8 cellular contexts compared by ENCODE assay signal in the genomic region with DNA sequence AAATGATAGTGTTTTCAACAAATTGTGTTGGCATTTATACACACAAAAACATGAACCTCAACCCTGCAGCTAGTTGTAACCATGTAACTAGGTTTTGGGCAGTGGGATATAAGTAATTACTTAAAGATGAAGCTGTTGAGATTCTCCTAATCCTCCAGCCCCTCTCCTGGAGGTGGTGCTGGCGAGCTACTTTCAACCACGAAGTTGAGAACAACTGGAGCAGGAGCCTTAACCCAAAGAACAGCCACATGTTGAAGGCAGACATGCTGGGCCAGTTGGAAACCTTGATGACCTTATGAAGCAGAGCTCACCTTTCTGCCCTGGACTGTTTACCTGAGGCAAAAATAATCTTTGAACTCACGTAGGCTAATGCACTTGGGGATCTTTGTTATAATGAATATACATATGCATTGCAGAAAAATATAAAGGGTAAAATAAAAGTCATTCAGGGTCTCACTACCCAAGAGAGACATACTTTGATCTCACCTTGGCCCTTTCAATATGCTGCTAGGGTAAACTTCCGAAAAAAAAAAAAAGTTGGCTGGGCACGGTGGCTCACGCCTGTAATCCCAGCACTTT.
DNase-seq lines count a peak whose midpoint lies in the region; ATAC-seq and TF ChIP-seq lines count a peak whose summit lies in the region.

No MANE protein-coding gene starts in this region.

- no peak overlapping the region for H3K4me3 Mint-ChIP-seq in type B pancreatic cell
- no peak overlapping the region for H3K4me3 Mint-ChIP-seq in natural killer cell treated with Interleukin-12 subunit alpha and Interleukin-12 subunit beta and Interleukin-15 and Interleukin-18, amount 100 ng/mL, for 72 hours

- peaks cover 3% of the 10 kb centered on the region for H3K27me3 Mint-ChIP-seq in type B pancreatic cell
- peaks cover 31 to 55% of the 10 kb centered on the region in 2 donors for H3K27me3 Mint-ChIP-seq in natural killer cell treated with Interleukin-12 subunit alpha and Interleukin-12 subunit beta and Interleukin-15 and Interleukin-18, amount 100 ng/mL, for 72 hours

- H3K27ac Mint-ChIP-seq in type B pancreatic cell = no peak overlapping the region
- H3K27ac Mint-ChIP-seq in natural killer cell treated with Interleukin-12 subunit alpha and Interleukin-12 subunit beta and Interleukin-15 and Interleukin-18, amount 100 ng/mL, for 72 hours = no peak overlapping the region

- TF ChIP-seq CTCF in HCT116 (IDR thresholded peaks at IDR 0.05 in 2 of 3, conservative IDR thresholded peaks at IDR 0.05 in 1 of 3; ENCODE audit: borderline replicate concordance in 1 of 3, insufficient read depth in 1 of 3, low read depth in 2 of 3, low read length in 2 of 3) (peak; percentile 76 to 83 (median 77)), cardiac fibroblast (IDR thresholded peaks at IDR 0.05; ENCODE audit: low read depth, low read length) (peak; percentile 90), lower lobe of right lung (IDR thresholded peaks at IDR 0.05) (peak; percentile 63), type B pancreatic cell (conservative IDR thresholded peaks at IDR 0.05) (peak; percentile 68)

- intact Hi-C loops in HCT116 (cut with micrococcal nuclease) = loop anchor here (1.0 to 10.0 kb wide), 4 partner anchors 87 to 424 kb away; partner anchors contain the start of gene TBC1D8
- intact Hi-C loops in lower lobe of right lung (cut with DNase I) = no loop called here

- no peak overlapping the region for H3K4me2 ChIP-seq in HCT116 (ENCODE audit: low read length)

- no peaks in the 10 kb centered on the region for H3K36me3 Mint-ChIP-seq in type B pancreatic cell
- H3K36me3 Mint-ChIP-seq in natural killer cell treated with Interleukin-12 subunit alpha and Interleukin-12 subunit beta and Interleukin-15 and Interleukin-18, amount 100 ng/mL, for 72 hours = peaks cover 4% of the 10 kb centered on the region

- TF ChIP-seq POLR2A in HCT116 (IDR thresholded peaks at IDR 0.05; ENCODE audit: borderline replicate concordance, extremely low read depth, insufficient read depth, insufficient read length) = no peak

- H3K4me1 Mint-ChIP-seq in type B pancreatic cell (ENCODE audit: unreplicated experiment) = peaks cover 9% of the 10 kb centered on the region
- no peaks in the 10 kb centered on the region for H3K4me1 Mint-ChIP-seq in natural killer cell treated with Interleukin-12 subunit alpha and Interleukin-12 subunit beta and Interleukin-15 and Interleukin-18, amount 100 ng/mL, for 72 hours (ENCODE audit: low read depth in 2 of 2)

- H3K4me3 ChIP-seq in HCT116 (replicated peaks in 1 of 2; ENCODE audit: low read depth in 1 of 2, low read length in 2 of 2) (no peak overlapping the region), cardiac fibroblast (replicated peaks in 1 of 2; ENCODE audit: low read depth in 2 of 2, low read length in 2 of 2) (no peak overlapping the region), lower lobe of right lung (no peak overlapping the region)

- no peaks in the 10 kb centered on the region for H3K79me2 ChIP-seq in HCT116 (ENCODE audit: insufficient read depth, low read length)

- no peaks in the 10 kb centered on the region for H4K20me1 ChIP-seq in HCT116 (ENCODE audit: insufficient read depth)

- no peaks in the 10 kb centered on the region for H3K36me3 ChIP-seq in HCT116 (ENCODE audit: control insufficient read depth in 1 of 2, insufficient read depth in 2 of 2, low read length in 2 of 2)
- no peaks in the 10 kb centered on the region for H3K36me3 ChIP-seq in lower lobe of right lung

- H3K27me3 ChIP-seq in HCT116 (ENCODE audit: insufficient read depth, low read length) (no peaks in the 10 kb centered on the region), lower lobe of right lung (ENCODE audit: low read depth) (no peaks in the 10 kb centered on the region)

- no peak overlapping the region for H3K27ac ChIP-seq in HCT116 (ENCODE audit: low read depth, low read length)
- H3K27ac ChIP-seq in lower lobe of right lung = no peak overlapping the region

- H3K9ac ChIP-seq in HCT116 (ENCODE audit: low read length) = no peak overlapping the region

- peak overlapping the region; percentile 32 for H2AFZ ChIP-seq in HCT116 (ENCODE audit: low read depth, low read length, poor library complexity, severe bottlenecking)

- peaks cover 4% of the 10 kb centered on the region for H3K9me3 Mint-ChIP-seq in type B pancreatic cell
- H3K9me3 Mint-ChIP-seq in natural killer cell treated with Interleukin-12 subunit alpha and Interleukin-12 subunit beta and Interleukin-15 and Interleukin-18, amount 100 ng/mL, for 72 hours = no peaks in the 10 kb centered on the region

- ATAC-seq in HCT116 (peak; percentile 93), lower lobe of right lung (peak; percentile 71 to 87), GM21737 (IDR thresholded peaks at IDR 0.05; ENCODE audit: unreplicated experiment) (no peak)
- ATAC-seq in natural killer cell treated with Interleukin-12 subunit alpha and Interleukin-12 subunit beta and Interleukin-15 and Interleukin-18, amount 100 ng/mL, for 72 hours = no peak

- peak; percentile 92 for TF ChIP-seq RAD21 in HCT116 (IDR thresholded peaks at IDR 0.05; ENCODE audit: low read depth)

- H3K4me1 ChIP-seq in HCT116 (ENCODE audit: control insufficient read depth in 1 of 2, insufficient read depth in 2 of 2, low read length in 2 of 2) = peaks cover 6 to 10% of the 10 kb centered on the region in 2 experiments; a peak in 3 of 4 replicates
- peaks cover 4% of the 10 kb centered on the region for H3K4me1 ChIP-seq in lower lobe of right lung

- RAD21 ChIA-PET in HCT116 (lab: Charles Lee; ENCODE audit: low non-redundant PET in 1 of 2, low total read pairs in 2 of 2, uncharacterized antibody in 2 of 2, unreplicated experiment in 2 of 2) = interaction anchor here (0.6 to 0.9 kb wide), 4 partner anchors 141 to 1714 kb away, joined by 3 to 4 read pairs (median 3); no protein-coding TSS in a partner anchor

- H3K9me2 ChIP-seq in HCT116 (ENCODE audit: insufficient read depth) = no peaks in the 10 kb centered on the region

- DNase-seq in AG08395 (ENCODE audit: low spot score) (peak; percentile 67), HCT116 (ENCODE audit: low read depth, low spot score) (peak; percentile 62), SW 1271 (lab: John Stamatoyannopoulos, UW) (peak; percentile 13 to 71), cardiac fibroblast (ENCODE audit: low read depth in 2 of 2) (peak; percentile 88 to 92), lower lobe of right lung (peak; percentile 61), type B pancreatic cell (ENCODE audit: extremely low spot score, unreplicated experiment) (no peak)
- DNase-seq in natural killer cell treated with Interleukin-12 subunit alpha and Interleukin-12 subunit beta and Interleukin-15 and Interleukin-18, amount 100 ng/mL, for 72 hours (ENCODE audit: low spot score) = no peak

- POLR2A ChIA-PET in HCT116 (lab: Charles Lee) = interaction anchor here (0.6 to 3.5 kb wide), 3 partner anchors 121 to 276 kb away, joined by 3 to 15 read pairs (median 7); partner anchors contain the start of gene RPL31

- CTCF ChIA-PET in HCT116 (lab: Charles Lee) = interaction anchor here (0.7 to 2.2 kb wide), 17 partner anchors 10 to 488 kb away, joined by 3 to 25 read pairs (median 4); partner anchors contain the start of gene RPL31

- H3K9me3 ChIP-seq in HCT116 (ENCODE audit: control insufficient read depth in 1 of 2, insufficient read depth in 1 of 2, low read depth in 1 of 2, low read length in 2 of 2) = no peaks in the 10 kb centered on the region
- no peaks in the 10 kb centered on the region for H3K9me3 ChIP-seq in lower lobe of right lung

- no TSS peak for BruUV-seq in HCT116 (replicated peaks; lab: Mats Ljungman, UMichigan)

TF ChIP-seq in HCT116, 20 proteins besides CTCF, POLR2A, EP300 and RAD21 (continues in another document):
- no peak for TF ChIP-seq REST (IDR thresholded peaks at IDR 0.05; ENCODE audit: low read depth)
- no peak for TF ChIP-seq ATF3 (IDR thresholded peaks at IDR 0.05)
- no peak for TF ChIP-seq EZH2phosphoT487 (IDR thresholded peaks at IDR 0.05; ENCODE audit: borderline replicate concordance)
- peak; percentile 61; the same call in 1 of the 2 replicates for TF ChIP-seq CBX3 (IDR thresholded peaks at IDR 0.05; ENCODE audit: low read depth)
- TF ChIP-seq SP1 (IDR thresholded peaks at IDR 0.05; ENCODE audit: low read depth) = no peak
- no peak for TF ChIP-seq JUND (IDR thresholded peaks at IDR 0.05)

Comparison
In these comparisons a context has a peak if more than half of its experiments do, and no peak if none do; other contexts are left out.
1. DNase-seq: peak in AG08395 (single experiment), HCT116 (single experiment), SW 1271 (2 of 2), cardiac fibroblast (2 of 2) and lower lobe of right lung (single experiment); none in type B pancreatic cell (single experiment) and natural killer cell treated with Interleukin-12 subunit alpha and Interleukin-12 subunit beta and Interleukin-15 and Interleukin-18, amount 100 ng/mL, for 72 hours (single experiment).
2. ATAC-seq: peak in HCT116 (single experiment) and lower lobe of right lung (2 of 2); none in GM21737 (single experiment) and natural killer cell treated with Interleukin-12 subunit alpha and Interleukin-12 subunit beta and Interleukin-15 and Interleukin-18, amount 100 ng/mL, for 72 hours (0 of 2).
3. Peak in every context shown above with its lines, with median percentiles within 50 percentile points of each other: CTCF ChIP-seq.